Comparison of ENCODE assay signal across 9 cellular contexts in the genomic region with DNA sequence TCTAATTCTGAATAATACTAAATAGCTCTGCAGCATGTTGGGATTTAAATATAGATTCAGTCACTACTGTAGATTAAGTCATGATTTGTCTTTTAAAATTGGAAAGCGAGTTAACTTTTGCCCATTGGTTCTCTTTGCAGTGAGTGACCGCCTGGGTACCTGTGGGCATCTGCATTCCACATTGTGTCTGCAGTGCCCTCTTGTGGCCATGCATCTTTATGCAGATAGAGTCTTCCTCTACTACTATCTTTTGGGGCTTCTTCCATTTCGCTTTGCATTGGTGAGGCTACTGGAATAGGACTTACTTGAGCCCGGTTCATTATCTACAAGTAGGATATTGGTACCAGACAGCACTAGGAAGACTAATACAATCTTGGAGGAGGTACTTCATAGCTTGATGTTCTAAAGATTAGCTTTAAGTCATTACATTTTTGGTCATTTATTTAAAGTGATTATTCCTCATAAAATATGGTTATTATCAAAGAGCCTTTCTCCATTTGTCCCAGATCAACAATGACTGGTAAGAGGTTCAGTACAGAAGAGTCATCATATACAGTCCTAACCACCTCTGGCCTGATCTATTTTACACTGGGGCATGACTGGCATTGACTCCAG.
DNase-seq lines count a peak whose midpoint lies in the region; ATAC-seq and TF ChIP-seq lines count a peak whose summit lies in the region.
"Had no signal": no experiment of that assay in that cellular context is flagged by ENCODE, and none has a peak within 500 bp of the region (broad histone marks: within the 10 kb centered on the region; RNA-seq: fewer than 3 reads in every experiment).

No MANE protein-coding gene starts in this region.

- no peaks in the 10 kb centered on the region for H3K4me1 Mint-ChIP-seq in activated B cell treated with CpG ODN at 0.5 μM for 24 hours
- H3K4me1 Mint-ChIP-seq in mesothelial cell of epicardium: no peaks in the 10 kb centered on the region

- no peak for TF ChIP-seq POLR2A in stomach (IDR thresholded peaks at IDR 0.05)

- H3K4me1 ChIP-seq in stomach: no peaks in the 10 kb centered on the region

- WGBS in stomach, 5 donors: 52 to 64% (median 56%) methylated on average over 4 of the region's 4 CpGs

- H3K27ac ChIP-seq in stomach: no peak overlapping the region
- H3K27ac ChIP-seq: SK-N-MC had no signal

- no peaks in the 10 kb centered on the region for H3K36me3 ChIP-seq in stomach

- intact Hi-C loops in activated B cell treated with CpG ODN at 0.5 μM for 24 hours (cut with micrococcal nuclease): no loop called here
- intact Hi-C loops in stomach (cut with DNase I; ENCODE audit: low total_unique reads): no loop called here

- CTCF ChIA-PET in activated B cell treated with CpG ODN at 0.5 μM for 24 hours (lab: Charles Lee): interaction anchor here (1.0 to 2.7 kb wide), 5 partner anchors 8 to 23 kb away, joined by 3 to 14 read pairs (median 6); no protein-coding TSS in a partner anchor

- POLR2A ChIA-PET in activated B cell treated with CpG ODN at 0.5 μM for 24 hours (lab: Charles Lee): no interaction called here

- TF ChIP-seq EP300 in stomach (IDR thresholded peaks at IDR 0.05): no peak

- no peaks in the 10 kb centered on the region for H3K36me3 Mint-ChIP-seq in activated B cell treated with CpG ODN at 0.5 μM for 24 hours (ENCODE audit: low read depth)
- no peaks in the 10 kb centered on the region for H3K36me3 Mint-ChIP-seq in mesothelial cell of epicardium

- DNase-seq in AG09319 (ENCODE audit: extremely low read depth, low read depth) (no peak), NCI-H146 treated with DMSO at 0.1 percent for 48 hours (lab: John Stamatoyannopoulos, UW; ENCODE audit: unreplicated experiment) (peak; percentile 47), activated B cell treated with CpG ODN at 0.5 μM for 24 hours (no peak), dermis microvascular lymphatic vessel endothelial cell (ENCODE audit: low read depth in 2 of 2) (peak; percentile 21 to 48), mesothelial cell of epicardium (ENCODE audit: low spot score in 2 of 2, unreplicated experiment in 2 of 2) (peak in 1 of 2 experiments; percentile 50), stomach (peak; percentile 52)

- H3K9me3 ChIP-seq in stomach: no peaks in the 10 kb centered on the region

- peaks cover 0 to 3% (median 0%) of the 10 kb centered on the region in 3 donors for H3K27me3 ChIP-seq in stomach

- no peak overlapping the region for H3K4me3 ChIP-seq in stomach
- H3K4me3 ChIP-seq: SK-N-MC had no signal

- H3K9me3 Mint-ChIP-seq in activated B cell treated with CpG ODN at 0.5 μM for 24 hours (no peaks in the 10 kb centered on the region), mesothelial cell of epicardium (no peaks in the 10 kb centered on the region)

- ATAC-seq in GM18498 (IDR thresholded peaks at IDR 0.05; ENCODE audit: unreplicated experiment) (peak; percentile 92), HG02840 (IDR thresholded peaks at IDR 0.05; ENCODE audit: low FRiP score, unreplicated experiment) (peak; percentile 82), activated B cell treated with CpG ODN at 0.5 μM for 24 hours (ENCODE audit: low read depth) (peak; percentile 52)

- H3K27me3 Mint-ChIP-seq in activated B cell treated with CpG ODN at 0.5 μM for 24 hours: peaks cover 12% of the 10 kb centered on the region
- H3K27me3 Mint-ChIP-seq in mesothelial cell of epicardium (ENCODE audit: low read depth): peaks cover 26% of the 10 kb centered on the region

- peak; percentile 80 for TF ChIP-seq CTCF in AG09319 (IDR thresholded peaks at IDR 0.05; ENCODE audit: low read depth, low read length)
- TF ChIP-seq CTCF in activated B cell treated with CpG ODN at 0.5 μM for 24 hours (IDR thresholded peaks at IDR 0.05): peak; percentile 25
- TF ChIP-seq CTCF in mesothelial cell of epicardium (IDR thresholded peaks at IDR 0.05; ENCODE audit: unreplicated experiment): peak; percentile 72
- TF ChIP-seq CTCF in stomach (IDR thresholded peaks at IDR 0.05): peak in 5 of 7 experiments; percentile 26 to 61 (median 59)

- no peak overlapping the region for H3K4me3 Mint-ChIP-seq in activated B cell treated with CpG ODN at 0.5 μM for 24 hours
- H3K4me3 Mint-ChIP-seq in mesothelial cell of epicardium: no peak overlapping the region

- H3K27ac Mint-ChIP-seq in activated B cell treated with CpG ODN at 0.5 μM for 24 hours: no peak overlapping the region
- H3K27ac Mint-ChIP-seq in mesothelial cell of epicardium: no peak overlapping the region

Comparison
In these comparisons a context has a peak if more than half of its experiments do, and no peak if none do; other contexts are left out.
1. DNase-seq: peak in NCI-H146 treated with DMSO at 0.1 percent for 48 hours (single experiment), dermis microvascular lymphatic vessel endothelial cell (2 of 2) and stomach (single experiment); none in AG09319 (single experiment) and activated B cell treated with CpG ODN at 0.5 μM for 24 hours (single experiment).
2. CTCF ChIP-seq: peak in every context shown above with its lines; median percentile 80 in AG09319; 72 in mesothelial cell of epicardium; 59 in stomach; 25 in activated B cell treated with CpG ODN at 0.5 μM for 24 hours.
3. Peak in every context shown above with its lines, with median percentiles within 50 percentile points of each other: ATAC-seq.